ENCODE assay signal across 2 cellular contexts in the genomic region with DNA sequence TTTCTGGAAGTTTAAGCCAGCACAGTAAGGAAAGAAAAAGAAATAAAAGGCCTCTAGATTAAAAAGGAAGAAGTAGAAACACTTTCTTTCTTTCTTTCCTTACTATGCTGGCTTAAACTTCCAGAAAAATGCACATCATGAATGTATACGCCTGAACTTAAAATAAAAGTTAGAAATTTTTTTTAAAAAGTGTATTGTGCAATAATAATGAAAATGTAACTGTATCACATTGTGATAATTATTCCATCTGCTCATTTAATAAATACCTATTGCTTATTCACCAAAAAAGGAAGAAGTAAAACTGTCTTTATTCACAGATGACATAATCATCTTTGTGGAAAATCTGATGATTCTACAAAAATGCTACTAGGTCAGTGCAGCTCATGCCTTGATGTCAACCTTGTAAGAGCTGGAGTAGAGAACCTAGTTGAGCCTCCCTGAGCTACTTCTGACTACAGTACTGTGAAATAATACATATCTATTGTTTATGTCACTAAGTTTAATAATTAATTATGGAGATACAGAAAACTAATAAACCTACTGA.
A peak's percentile ranks its signal among the peaks of the same experiment; 100 is the strongest.
TF ChIP-seq lines count a peak whose summit lies in the region.

No MANE protein-coding gene starts in this region.

TF ChIP-seq in HepG2, 621 proteins besides CTCF, POLR2A, EP300 and RAD21 (continues in another document):
- TF ChIP-seq, protein P1, sequence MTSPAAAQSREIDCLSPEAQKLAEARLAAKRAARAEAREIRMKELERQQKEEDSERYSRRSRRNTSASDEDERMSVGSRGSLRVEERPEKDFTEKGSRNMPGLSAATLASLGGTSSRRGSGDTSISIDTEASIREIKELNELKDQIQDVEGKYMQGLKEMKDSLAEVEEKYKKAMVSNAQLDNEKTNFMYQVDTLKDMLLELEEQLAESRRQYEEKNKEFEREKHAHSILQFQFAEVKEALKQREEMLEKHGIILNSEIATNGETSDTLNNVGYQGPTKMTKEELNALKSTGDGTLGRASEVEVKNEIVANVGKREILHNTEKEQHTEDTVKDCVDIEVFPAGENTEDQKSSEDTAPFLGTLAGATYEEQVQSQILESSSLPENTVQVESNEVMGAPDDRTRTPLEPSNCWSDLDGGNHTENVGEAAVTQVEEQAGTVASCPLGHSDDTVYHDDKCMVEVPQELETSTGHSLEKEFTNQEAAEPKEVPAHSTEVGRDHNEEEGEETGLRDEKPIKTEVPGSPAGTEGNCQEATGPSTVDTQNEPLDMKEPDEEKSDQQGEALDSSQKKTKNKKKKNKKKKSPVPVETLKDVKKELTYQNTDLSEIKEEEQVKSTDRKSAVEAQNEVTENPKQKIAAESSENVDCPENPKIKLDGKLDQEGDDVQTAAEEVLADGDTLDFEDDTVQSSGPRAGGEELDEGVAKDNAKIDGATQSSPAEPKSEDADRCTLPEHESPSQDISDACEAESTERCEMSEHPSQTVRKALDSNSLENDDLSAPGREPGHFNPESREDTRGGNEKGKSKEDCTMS (CRISPR knock-in tag; conservative IDR thresholded peaks at IDR 0.05), result no peak
- TF ChIP-seq NCOR1 (IDR thresholded peaks at IDR 0.05; ENCODE audit: borderline replicate concordance, low read length) (no peak), ZMYM3 (CRISPR knock-in tag; IDR thresholded peaks at IDR 0.05) (no peak), DPF2 (CRISPR knock-in tag; IDR thresholded peaks at IDR 0.05; ENCODE audit: borderline replicate concordance, low read depth) (no peak), ATF7 (IDR thresholded peaks at IDR 0.05) (peak; percentile 18; the same call in 1 of the 2 replicates), ATF7 (CRISPR knock-in tag; IDR thresholded peaks at IDR 0.05) (no peak), MAFK (conservative IDR thresholded peaks at IDR 0.05 in 1 of 2, IDR thresholded peaks at IDR 0.05 in 1 of 2; ENCODE audit: low read length in 2 of 2) (peak in 1 of 2 experiments; percentile 57; a peak in 3 of 4 replicates), TOPORS (CRISPR knock-in tag; IDR thresholded peaks at IDR 0.05) (no peak), ZNF589 (CRISPR knock-in tag; conservative IDR thresholded peaks at IDR 0.05) (no peak), MAFF (IDR thresholded peaks at IDR 0.05; ENCODE audit: low read depth, low read length) (peak; percentile 44; the same call in 1 of the 2 replicates), FOXP1 (IDR thresholded peaks at IDR 0.05) (no peak), FOXP1 (CRISPR knock-in tag; IDR thresholded peaks at IDR 0.05) (no peak)
- TF ChIP-seq, protein P2, sequence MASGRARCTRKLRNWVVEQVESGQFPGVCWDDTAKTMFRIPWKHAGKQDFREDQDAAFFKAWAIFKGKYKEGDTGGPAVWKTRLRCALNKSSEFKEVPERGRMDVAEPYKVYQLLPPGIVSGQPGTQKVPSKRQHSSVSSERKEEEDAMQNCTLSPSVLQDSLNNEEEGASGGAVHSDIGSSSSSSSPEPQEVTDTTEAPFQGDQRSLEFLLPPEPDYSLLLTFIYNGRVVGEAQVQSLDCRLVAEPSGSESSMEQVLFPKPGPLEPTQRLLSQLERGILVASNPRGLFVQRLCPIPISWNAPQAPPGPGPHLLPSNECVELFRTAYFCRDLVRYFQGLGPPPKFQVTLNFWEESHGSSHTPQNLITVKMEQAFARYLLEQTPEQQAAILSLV (CRISPR knock-in tag; IDR thresholded peaks at IDR 0.05; ENCODE audit: borderline replicate concordance), result no peak
- TF ChIP-seq, protein P3, sequence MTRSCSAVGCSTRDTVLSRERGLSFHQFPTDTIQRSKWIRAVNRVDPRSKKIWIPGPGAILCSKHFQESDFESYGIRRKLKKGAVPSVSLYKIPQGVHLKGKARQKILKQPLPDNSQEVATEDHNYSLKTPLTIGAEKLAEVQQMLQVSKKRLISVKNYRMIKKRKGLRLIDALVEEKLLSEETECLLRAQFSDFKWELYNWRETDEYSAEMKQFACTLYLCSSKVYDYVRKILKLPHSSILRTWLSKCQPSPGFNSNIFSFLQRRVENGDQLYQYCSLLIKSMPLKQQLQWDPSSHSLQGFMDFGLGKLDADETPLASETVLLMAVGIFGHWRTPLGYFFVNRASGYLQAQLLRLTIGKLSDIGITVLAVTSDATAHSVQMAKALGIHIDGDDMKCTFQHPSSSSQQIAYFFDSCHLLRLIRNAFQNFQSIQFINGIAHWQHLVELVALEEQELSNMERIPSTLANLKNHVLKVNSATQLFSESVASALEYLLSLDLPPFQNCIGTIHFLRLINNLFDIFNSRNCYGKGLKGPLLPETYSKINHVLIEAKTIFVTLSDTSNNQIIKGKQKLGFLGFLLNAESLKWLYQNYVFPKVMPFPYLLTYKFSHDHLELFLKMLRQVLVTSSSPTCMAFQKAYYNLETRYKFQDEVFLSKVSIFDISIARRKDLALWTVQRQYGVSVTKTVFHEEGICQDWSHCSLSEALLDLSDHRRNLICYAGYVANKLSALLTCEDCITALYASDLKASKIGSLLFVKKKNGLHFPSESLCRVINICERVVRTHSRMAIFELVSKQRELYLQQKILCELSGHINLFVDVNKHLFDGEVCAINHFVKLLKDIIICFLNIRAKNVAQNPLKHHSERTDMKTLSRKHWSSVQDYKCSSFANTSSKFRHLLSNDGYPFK (CRISPR knock-in tag; IDR thresholded peaks at IDR 0.05; ENCODE audit: borderline replicate concordance), result no peak
- TF ChIP-seq, protein P4, sequence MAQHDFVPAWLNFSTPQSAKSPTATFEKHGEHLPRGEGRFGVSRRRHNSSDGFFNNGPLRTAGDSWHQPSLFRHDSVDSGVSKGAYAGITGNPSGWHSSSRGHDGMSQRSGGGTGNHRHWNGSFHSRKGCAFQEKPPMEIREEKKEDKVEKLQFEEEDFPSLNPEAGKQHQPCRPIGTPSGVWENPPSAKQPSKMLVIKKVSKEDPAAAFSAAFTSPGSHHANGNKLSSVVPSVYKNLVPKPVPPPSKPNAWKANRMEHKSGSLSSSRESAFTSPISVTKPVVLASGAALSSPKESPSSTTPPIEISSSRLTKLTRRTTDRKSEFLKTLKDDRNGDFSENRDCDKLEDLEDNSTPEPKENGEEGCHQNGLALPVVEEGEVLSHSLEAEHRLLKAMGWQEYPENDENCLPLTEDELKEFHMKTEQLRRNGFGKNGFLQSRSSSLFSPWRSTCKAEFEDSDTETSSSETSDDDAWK (CRISPR knock-in tag; IDR thresholded peaks at IDR 0.05), result no peak

TF ChIP-seq in GM12878, 131 proteins besides CTCF, POLR2A, EP300 and RAD21:
- TF ChIP-seq SPI1 (IDR thresholded peaks at IDR 0.05; ENCODE audit: borderline replicate concordance, insufficient read depth, low read depth, low read length), result no peak
- TF ChIP-seq ESRRA (IDR thresholded peaks at IDR 0.05; ENCODE audit: low read length), result no peak
- no peak for TF ChIP-seq ASH2L (IDR thresholded peaks at IDR 0.05; ENCODE audit: borderline replicate concordance, low read depth)
- TF ChIP-seq NR2F1 (conservative IDR thresholded peaks at IDR 0.05), result no peak
- no peak for TF ChIP-seq ZNF24 (IDR thresholded peaks at IDR 0.05)
- 0 out of 2 replicates have a peak, but pooled peaks have one; percentile 11 for TF ChIP-seq ATF7 (IDR thresholded peaks at IDR 0.05; ENCODE audit: low read depth)
- TF ChIP-seq EZH2 (IDR thresholded peaks at IDR 0.05; ENCODE audit: borderline replicate concordance, control insufficient read depth, low read depth, low read length), result no peak
- TF ChIP-seq MTA3 (IDR thresholded peaks at IDR 0.05; ENCODE audit: borderline replicate concordance, low read length), result no peak
